ENCODE assay signal across 1 cellular context in genomic region chr1:6239213-6239752, GRCh38.
TF ChIP-seq lines count a peak whose summit lies in the region.

No MANE protein-coding gene starts in this region.

TF ChIP-seq in HEK293, 187 proteins besides CTCF, POLR2A, EP300 and RAD21:
- TF ChIP-seq ZNF335 (tag by site-specific recombination; conservative IDR thresholded peaks at IDR 0.05) (peak; percentile 60), ZNF426 (tag by site-specific recombination; IDR thresholded peaks at IDR 0.05) (no peak)
